ENCODE assay signal across 16 cellular contexts in the genomic region with DNA sequence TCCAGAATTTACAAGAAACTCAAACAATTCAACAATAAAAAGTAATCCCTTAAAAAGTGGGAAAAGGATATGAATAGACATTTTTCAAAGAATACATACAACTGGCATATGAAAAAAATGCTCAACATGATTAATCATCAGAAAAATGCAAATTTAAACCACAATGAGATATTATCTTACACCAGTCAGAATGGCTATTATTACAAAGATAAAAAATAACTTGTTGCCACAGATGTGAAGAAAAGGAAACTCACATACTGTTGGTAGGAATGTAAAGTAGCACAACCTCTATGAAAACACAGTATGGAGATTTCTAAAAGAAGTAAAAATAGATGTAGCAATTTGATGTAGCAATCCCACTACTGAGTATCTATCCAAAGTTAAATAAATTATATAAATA.
"Had no signal": no experiment of that assay in that cellular context is flagged by ENCODE, and none has a peak within 500 bp of the region (broad histone marks: within the 10 kb centered on the region; RNA-seq: fewer than 3 reads in every experiment).

No MANE protein-coding gene starts in this region.

- H3K27me3 Mint-ChIP-seq: activated naive CD4-positive, alpha-beta T cell treated with anti-CD3 and anti-CD28 coated beads, Interleukin-2, amount 10 ng/mL, durations not matched to agents 7 days and 5 days; stimulated activated naive CD8-positive, alpha-beta T cell treated with anti-CD3 and anti-CD28 coated beads, Interleukin-15, amount 100 ng/mL, for 72 hours had no signal

- H3K9me3 Mint-ChIP-seq: activated naive CD4-positive, alpha-beta T cell treated with anti-CD3 and anti-CD28 coated beads, Interleukin-2, amount 10 ng/mL, durations not matched to agents 7 days and 5 days; activated T-helper 2 cell treated with anti-CD3 and anti-CD28 coated beads, Interferon-gamma antibody, Interleukin-2, Interleukin-4, amounts not matched to agents 10 μg/mL and 5 μg/mL and 100 μg/mL, durations not matched to agents 14 hours and 24 hours and 36 hours; neural crest cell; stimulated activated naive CD8-positive, alpha-beta T cell treated with anti-CD3 and anti-CD28 coated beads, Interleukin-15, amount 100 ng/mL, for 72 hours had no signal

- H3K36me3 Mint-ChIP-seq: activated naive CD4-positive, alpha-beta T cell treated with anti-CD3 and anti-CD28 coated beads, Interleukin-2, amount 10 ng/mL, durations not matched to agents 7 days and 5 days had no signal

- H3K4me1 Mint-ChIP-seq: activated naive CD4-positive, alpha-beta T cell treated with anti-CD3 and anti-CD28 coated beads, Interleukin-2, amount 10 ng/mL, durations not matched to agents 7 days and 5 days; neural crest cell; stimulated activated naive CD8-positive, alpha-beta T cell treated with anti-CD3 and anti-CD28 coated beads, Interleukin-15, amount 100 ng/mL, for 72 hours had no signal

- H3K4me3 ChIP-seq: lung, psoas muscle, right lobe of liver, upper lobe of left lung had no signal

- H3K36me3 ChIP-seq: right lobe of liver, upper lobe of left lung had no signal

- H3K9me3 ChIP-seq: psoas muscle, right lobe of liver, upper lobe of left lung had no signal

- H3K27me3 ChIP-seq: upper lobe of left lung had no signal

- H3K27ac ChIP-seq: psoas muscle, right lobe of liver, upper lobe of left lung had no signal

- H3K4me1 ChIP-seq: psoas muscle, right lobe of liver, upper lobe of left lung had no signal

- ATAC-seq: psoas muscle; right lobe of liver; stimulated activated naive CD8-positive, alpha-beta T cell treated with anti-CD3 and anti-CD28 coated beads, Interleukin-15, amount 100 ng/mL, for 72 hours had no signal

- DNase-seq: activated CD4-positive, alpha-beta T cell treated with anti-CD3 and anti-CD28 coated beads, Interleukin-2, amount 50 U/mL, for 4 hours; activated CD4-positive, CD25-positive, alpha-beta regulatory T cell treated with anti-CD3 and anti-CD28 coated beads, Interleukin-2, amount 50 U/mL, for 72 hours; activated naive CD4-positive, alpha-beta T cell treated with anti-CD3 and anti-CD28 coated beads, Interleukin-2, amount 10 ng/mL, durations not matched to agents 7 days and 5 days; central memory CD4-positive, alpha-beta T cell; cortex of kidney; effector CD8-positive, alpha-beta T cell; islet precursor cell; midbrain; psoas muscle; right lobe of liver; stimulated activated naive CD8-positive, alpha-beta T cell treated with anti-CD3 and anti-CD28 coated beads, Interleukin-15, amount 100 ng/mL, for 72 hours; T-helper 1 cell; upper lobe of left lung had no signal

- H3K27ac Mint-ChIP-seq: activated naive CD4-positive, alpha-beta T cell treated with anti-CD3 and anti-CD28 coated beads, Interleukin-2, amount 10 ng/mL, durations not matched to agents 7 days and 5 days; activated T-helper 2 cell treated with anti-CD3 and anti-CD28 coated beads, Interferon-gamma antibody, Interleukin-2, Interleukin-4, amounts not matched to agents 10 μg/mL and 5 μg/mL and 100 μg/mL, durations not matched to agents 14 hours and 24 hours and 36 hours had no signal

- H3K4me3 Mint-ChIP-seq: activated naive CD4-positive, alpha-beta T cell treated with anti-CD3 and anti-CD28 coated beads, Interleukin-2, amount 10 ng/mL, durations not matched to agents 7 days and 5 days; neural crest cell; stimulated activated naive CD8-positive, alpha-beta T cell treated with anti-CD3 and anti-CD28 coated beads, Interleukin-15, amount 100 ng/mL, for 72 hours had no signal
